ENCODE assay signal across 15 cellular contexts in the genomic region with DNA sequence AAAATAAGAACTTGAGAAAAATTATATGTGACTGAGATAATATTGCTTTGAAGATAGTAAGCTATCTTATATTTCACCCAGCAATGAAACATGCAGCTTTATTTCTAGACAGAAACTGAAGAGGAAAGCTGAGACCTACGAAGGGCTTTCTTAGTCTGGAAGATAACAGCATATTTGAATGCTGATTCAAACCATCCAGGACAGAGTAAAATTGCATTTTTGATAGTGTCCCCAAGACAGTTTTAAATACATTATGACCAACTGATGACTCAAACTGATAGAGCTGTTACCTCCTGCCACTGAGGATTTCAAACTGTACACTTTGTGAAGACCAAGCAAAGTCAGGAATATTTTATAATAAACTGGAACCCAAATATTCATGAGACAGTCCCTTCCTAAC.
DNase-seq lines count a peak whose midpoint lies in the region; ATAC-seq and TF ChIP-seq lines count a peak whose summit lies in the region.
"Had no signal": no experiment of that assay in that cellular context is flagged by ENCODE, and none has a peak within 500 bp of the region (broad histone marks: within the 10 kb centered on the region; RNA-seq: fewer than 3 reads in every experiment).

No MANE protein-coding gene starts in this region.

- no peak for ATAC-seq in HG03097 (IDR thresholded peaks at IDR 0.05; ENCODE audit: low FRiP score, unreplicated experiment)
- no peak for ATAC-seq in HG03469 (IDR thresholded peaks at IDR 0.05; ENCODE audit: unreplicated experiment)
- no peak for ATAC-seq in right cardiac atrium
- ATAC-seq: Panc1 had no signal

- H3K4me3 ChIP-seq in adipocyte (ENCODE audit: low read length), result no peak overlapping the region
- H3K4me3 ChIP-seq in fibroblast of the aortic adventitia (ENCODE audit: low read depth, low read length), result no peak overlapping the region
- H3K4me3 ChIP-seq in right cardiac atrium (ENCODE audit: low read length), result no peak overlapping the region

- peak; percentile 1 for DNase-seq in Daoy (ENCODE audit: low read depth)
- DNase-seq in HT1080 (ENCODE audit: low read depth), result peak; percentile 39
- peak; percentile 38 for DNase-seq in adipocyte (ENCODE audit: low read depth)
- DNase-seq in fibroblast of the aortic adventitia (ENCODE audit: low read depth), result peak; percentile 55
- no peak for DNase-seq in hippocampal formation (lab: John Stamatoyannopoulos, UW)
- no peak for DNase-seq in right cardiac atrium
- DNase-seq: AML-193, Caco-2, GOT3, NCI-H2227 treated with DMSO at 0.1 percent for 48 hours, NCI-H69, SHP77 had no signal

- H3K36me3 ChIP-seq in adipocyte (ENCODE audit: control insufficient read depth, insufficient read depth, low read length, severe bottlenecking), result no peaks in the 10 kb centered on the region

- no peak overlapping the region for H3K9ac ChIP-seq in adipocyte (ENCODE audit: low read length)

- H3K9me3 ChIP-seq in adipocyte (ENCODE audit: control insufficient read depth, low read length) (no peaks in the 10 kb centered on the region), right cardiac atrium (ENCODE audit: control insufficient read depth, low read length) (no peaks in the 10 kb centered on the region)
- H3K9me3 ChIP-seq: Caco-2 had no signal

- no peak overlapping the region for H3K27ac ChIP-seq in right cardiac atrium (ENCODE audit: low read length)

- intact Hi-C loops in right cardiac atrium (cut with DNase I), result no loop called here

- H3K27me3 ChIP-seq in adipocyte (replicated peaks; ENCODE audit: control insufficient read depth, insufficient read depth, low read length) (no peaks in the 10 kb centered on the region), right cardiac atrium (ENCODE audit: control insufficient read depth, insufficient read depth) (no peaks in the 10 kb centered on the region)

- H3K4me1 ChIP-seq in adipocyte (ENCODE audit: control insufficient read depth, insufficient read depth, low read length), result no peaks in the 10 kb centered on the region
- no peaks in the 10 kb centered on the region for H3K4me1 ChIP-seq in right cardiac atrium (ENCODE audit: control insufficient read depth, insufficient read depth, low read length)
- H3K4me1 ChIP-seq: Caco-2 had no signal

- no peak for TF ChIP-seq CTCF in fibroblast of the aortic adventitia (IDR thresholded peaks at IDR 0.05; ENCODE audit: insufficient read depth, low read length)

- WGBS in right cardiac atrium, result 47% methylated on average over 1 of the region's 1 CpG

Comparison
In these comparisons a context has a peak if more than half of its experiments do, and no peak if none do; other contexts are left out.
1. DNase-seq: peak in Daoy (single experiment), HT1080 (single experiment), adipocyte (single experiment) and fibroblast of the aortic adventitia (single experiment); none in hippocampal formation (0 of 2) and right cardiac atrium (0 of 3).